10 cellular contexts compared by ENCODE assay signal in genomic region chr21:46551636-46552241, GRCh38. TPM values are rescaled to one million over a fixed set of nuclear protein-coding genes. Genes with fewer than 3 reads are reported as not detected.
DNase-seq lines count a peak whose midpoint lies in the region; ATAC-seq and TF ChIP-seq lines count a peak whose summit lies in the region.
"Had no signal": no experiment of that assay in that cellular context is flagged by ENCODE, and none has a peak within 500 bp of the region (broad histone marks: within the 10 kb centered on the region; RNA-seq: fewer than 3 reads in every experiment).

No MANE protein-coding gene starts in this region.

- H3K9me3 ChIP-seq in mesodermal cell (ENCODE audit: control insufficient read depth, low read length) = no peaks in the 10 kb centered on the region

- DNase-seq in SKM-1 treated with dmso at 0.1 percent for 144 hours (lab: John Stamatoyannopoulos, UW; ENCODE audit: unreplicated experiment) (peak; percentile 11), SKM-1 (lab: John Stamatoyannopoulos, UW; ENCODE audit: unreplicated experiment) (no peak), type B pancreatic cell (ENCODE audit: extremely low spot score, unreplicated experiment) (peak; percentile 66), NCI-H524 treated with DMSO at 0.1 percent for 48 hours (lab: John Stamatoyannopoulos, UW) (no peak), NCI-H1105 treated with DMSO at 0.1 percent for 48 hours (lab: John Stamatoyannopoulos, UW) (no peak)
- DNase-seq in activated naive CD4-positive, alpha-beta T cell treated with Interleukin-2 at 50 U/mL for 16 hours = peak; percentile 38
- DNase-seq: NCI-H510A treated with DMSO at 0.1 percent for 48 hours had no signal

- H3K27me3 Mint-ChIP-seq in type B pancreatic cell = no peaks in the 10 kb centered on the region

- H3K4me1 Mint-ChIP-seq in type B pancreatic cell (ENCODE audit: unreplicated experiment) = no peaks in the 10 kb centered on the region

- H3K27ac Mint-ChIP-seq in type B pancreatic cell = no peak overlapping the region

- no peak overlapping the region for H3K4me3 ChIP-seq in mesodermal cell (ENCODE audit: extremely low read depth, insufficient read depth, low read length, poor library complexity, severe bottlenecking)

- no peak overlapping the region for H3K4me3 Mint-ChIP-seq in type B pancreatic cell

- no peak for TF ChIP-seq CTCF in type B pancreatic cell (conservative IDR thresholded peaks at IDR 0.05)

- peaks cover 14% of the 10 kb centered on the region for H3K36me3 Mint-ChIP-seq in type B pancreatic cell

- H3K9me3 Mint-ChIP-seq in type B pancreatic cell = no peaks in the 10 kb centered on the region

- no peaks in the 10 kb centered on the region for H3K4me1 ChIP-seq in mesodermal cell (ENCODE audit: control insufficient read depth, insufficient read depth, low read length, poor library complexity, severe bottlenecking)

- H3K27ac ChIP-seq in mesodermal cell (ENCODE audit: low read depth, low read length, severe bottlenecking) = peak overlapping the region; percentile 8
- H3K27ac ChIP-seq: 22Rv1 had no signal

- peaks cover 97% of the 10 kb centered on the region for H3K36me3 ChIP-seq in mesodermal cell (ENCODE audit: control insufficient read depth, insufficient read depth, low read length)

- WGBS in mesodermal cell (ENCODE audit: insufficient coverage in 2 of 2), 2 experiments = 93 to 96% methylated on average over 20 to 21 of the region's 24 CpGs

- no peak for ATAC-seq in HG03039 (IDR thresholded peaks at IDR 0.05; ENCODE audit: unreplicated experiment)

RNA-seq across cellular contexts. Expression of gene S100B, which starts 53.1 kb away (rescaled TPM):
- 3.7 TPM for polyA plus RNA-seq in mesodermal cell (2013, experiment 1 of 2)
- 4.0 TPM for polyA plus RNA-seq in mesodermal cell (2013, experiment 2 of 2)
- total RNA-seq in type B pancreatic cell (ENCODE audit: low replicate concordance) = 5.5 TPM in 1 of 2 replicates, not detected in the other

Comparison
In these comparisons a context has a peak if more than half of its experiments do, and no peak if none do; other contexts are left out.
1. DNase-seq: peak in SKM-1 treated with dmso at 0.1 percent for 144 hours (single experiment), activated naive CD4-positive, alpha-beta T cell treated with Interleukin-2 at 50 U/mL for 16 hours (single experiment) and type B pancreatic cell (single experiment); none in SKM-1 (single experiment), NCI-H524 treated with DMSO at 0.1 percent for 48 hours (single experiment) and NCI-H1105 treated with DMSO at 0.1 percent for 48 hours (single experiment).